Comparison of ENCODE assay signal across 23 cellular contexts in genomic region chr7:108030536-108030935, GRCh38. TPM values are rescaled to one million over a fixed set of nuclear protein-coding genes. Genes with fewer than 3 reads are reported as not detected.
DNase-seq lines count a peak whose midpoint lies in the region; ATAC-seq, FAIRE-seq and TF ChIP-seq lines count a peak whose summit lies in the region.
"Had no signal": no experiment of that assay in that cellular context is flagged by ENCODE, and none has a peak within 500 bp of the region (broad histone marks: within the 10 kb centered on the region; RNA-seq: fewer than 3 reads in every experiment).

No MANE protein-coding gene starts in this region.

- POLR2A ChIA-PET in PC-3 (lab: Charles Lee; ENCODE audit: unreplicated experiment): interaction anchor here (0.6 kb wide), 1 partner anchor 85 kb away, joined by 4 read pairs; no protein-coding TSS in a partner anchor

- H3K27ac Mint-ChIP-seq in chondrocyte (ENCODE audit: unreplicated experiment) (peak overlapping the region; percentile 89), neural progenitor cell (no peak overlapping the region)
- H3K27ac Mint-ChIP-seq: activated CD4-positive, alpha-beta memory T cell treated with anti-CD3 and anti-CD28 coated beads, Interleukin-2, amount 10 ng/mL, durations not matched to agents 7 days and 5 days; activated naive CD8-positive, alpha-beta T cell; GM23338 had no signal

- H3K9ac ChIP-seq in PC-3 (ENCODE audit: low read length) (no peak overlapping the region), neural progenitor cell (no peak overlapping the region), kidney (ENCODE audit: low read length in 2 of 2) (no peak overlapping the region)

- no peaks in the 10 kb centered on the region for H3K36me3 Mint-ChIP-seq in chondrocyte (ENCODE audit: low read depth)
- H3K36me3 Mint-ChIP-seq in neural progenitor cell: no peaks in the 10 kb centered on the region

- TF ChIP-seq CTCF in PC-3 (conservative IDR thresholded peaks at IDR 0.05; ENCODE audit: low read depth, low read length) (no peak), chondrocyte (IDR thresholded peaks at IDR 0.05) (no peak), neural progenitor cell (IDR thresholded peaks at IDR 0.05) (no peak), body of pancreas (IDR thresholded peaks at IDR 0.05) (no peak), kidney (IDR thresholded peaks at IDR 0.05; ENCODE audit: borderline replicate concordance, extremely low read depth, insufficient read depth) (no peak)

- H3F3A ChIP-seq in PC-3 (ENCODE audit: low read length, unreplicated experiment): no peaks in the 10 kb centered on the region
- no peaks in the 10 kb centered on the region for H3F3A ChIP-seq in neural progenitor cell (ENCODE audit: low read depth)

- no peak for FAIRE-seq in kidney (lab: Jason Lieb, UNC)

- H3K9me3 ChIP-seq in PC-3 (ENCODE audit: low read length) (no peaks in the 10 kb centered on the region), neural progenitor cell (ENCODE audit: low read depth) (no peaks in the 10 kb centered on the region), body of pancreas (no peaks in the 10 kb centered on the region), kidney (ENCODE audit: control insufficient read depth in 1 of 2, low read length in 2 of 2) (no peaks in the 10 kb centered on the region)

- WGBS in body of pancreas, 2 donors: 94% methylated on average over 3 of the region's 3 CpGs

- H3K4me1 ChIP-seq in PC-3 (ENCODE audit: insufficient read depth, low read length) (peaks cover 15% of the 10 kb centered on the region), neural progenitor cell (peaks cover 6% of the 10 kb centered on the region), body of pancreas (peaks cover 18% of the 10 kb centered on the region), kidney (ENCODE audit: control insufficient read depth in 1 of 2, insufficient read depth in 1 of 2, low read depth in 1 of 2, low read length in 2 of 2) (peaks cover 0 to 12% of the 10 kb centered on the region in 2 donors)

- BruUV-seq in PC-3 (replicated peaks; lab: Mats Ljungman, UMichigan): no TSS peak

- DNase-seq in COLO829 (ENCODE audit: low spot score) (peak; percentile 27), PC-3 (no peak), chondrocyte (ENCODE audit: low spot score) (no peak), neural progenitor cell (ENCODE audit: low spot score) (no peak), body of pancreas (no peak), kidney (no peak), UCSD-AML1 (lab: John Stamatoyannopoulos, UW; ENCODE audit: unreplicated experiment) (no peak), NCI-H187 (lab: John Stamatoyannopoulos, UW) (no peak)
- DNase-seq: activated CD4-positive, alpha-beta memory T cell treated with anti-CD3 and anti-CD28 coated beads, Interleukin-2, amount 10 ng/mL, durations not matched to agents 7 days and 5 days; activated T-cell treated with anti-CD3 and anti-CD28 coated beads, Interleukin-2, amount 50 U/mL, for 48 hours; effector CD4-positive, alpha-beta T cell; GF-D8; hypothalamus; Karpas-422; left cardiac atrium; NCI-H1417; NCI-H2227 treated with DMSO at 0.1 percent for 48 hours; right cardiac atrium; RPMI8226; stimulated activated CD4-positive, alpha-beta T cell treated with anti-CD3 and anti-CD28 coated beads, Interleukin-1b, Interleukin-23, amount 100 ng/mL, for 48 hours had no signal

- TF ChIP-seq POLR2A in body of pancreas (IDR thresholded peaks at IDR 0.05): no peak

- H2AFZ ChIP-seq in PC-3 (ENCODE audit: low read length) (0 out of 2 replicates have a peak overlapping the region, but pooled peaks have one; percentile 26), neural progenitor cell (replicated peaks) (peak overlapping the region; percentile 9)
- H2AFZ ChIP-seq: GM23338 had no signal

- no peaks in the 10 kb centered on the region for H4K20me1 ChIP-seq in PC-3 (ENCODE audit: low read length)
- no peaks in the 10 kb centered on the region for H4K20me1 ChIP-seq in neural progenitor cell (ENCODE audit: low read depth)

- ATAC-seq in PC-3 (no peak), body of pancreas (no peak)
- ATAC-seq: GM23338, left cardiac atrium, right cardiac atrium had no signal

- H3K4me3 Mint-ChIP-seq in chondrocyte (ENCODE audit: unreplicated experiment): no peak overlapping the region
- no peak overlapping the region for H3K4me3 Mint-ChIP-seq in neural progenitor cell
- H3K4me3 Mint-ChIP-seq: activated CD4-positive, alpha-beta memory T cell treated with anti-CD3 and anti-CD28 coated beads, Interleukin-2, amount 10 ng/mL, durations not matched to agents 7 days and 5 days; activated naive CD8-positive, alpha-beta T cell; GM23338 had no signal

- H3K4me3 ChIP-seq in PC-3 (ENCODE audit: low read length): no peak overlapping the region
- no peak overlapping the region for H3K4me3 ChIP-seq in neural progenitor cell
- H3K4me3 ChIP-seq in body of pancreas: no peak overlapping the region
- no peak overlapping the region for H3K4me3 ChIP-seq in kidney (ENCODE audit: low read length in 2 of 2)
- H3K4me3 ChIP-seq: GM23338 had no signal

- H3K27ac ChIP-seq in PC-3 (ENCODE audit: low read length) (no peak overlapping the region), neural progenitor cell (no peak overlapping the region), body of pancreas (no peak overlapping the region), kidney (ENCODE audit: low read depth in 2 of 2, low read length in 2 of 2) (no peak overlapping the region)

- no peak overlapping the region for H3K4me2 ChIP-seq in PC-3 (ENCODE audit: low read length)
- H3K4me2 ChIP-seq in neural progenitor cell: no peak overlapping the region
- H3K4me2 ChIP-seq: GM23338 had no signal

- H3K79me2 ChIP-seq in PC-3 (ENCODE audit: low read length) (no peaks in the 10 kb centered on the region), neural progenitor cell (ENCODE audit: low read depth) (no peaks in the 10 kb centered on the region)

- H3K27me3 ChIP-seq in PC-3 (ENCODE audit: low read length) (no peaks in the 10 kb centered on the region), neural progenitor cell (no peaks in the 10 kb centered on the region), body of pancreas (no peaks in the 10 kb centered on the region)

- peaks cover 56% of the 10 kb centered on the region for H3K4me1 Mint-ChIP-seq in chondrocyte (ENCODE audit: low read depth)
- peaks cover 9% of the 10 kb centered on the region for H3K4me1 Mint-ChIP-seq in neural progenitor cell
- H3K4me1 Mint-ChIP-seq: activated CD4-positive, alpha-beta memory T cell treated with anti-CD3 and anti-CD28 coated beads, Interleukin-2, amount 10 ng/mL, durations not matched to agents 7 days and 5 days had no signal

- CTCF ChIA-PET in PC-3 (lab: Charles Lee): no interaction called here

- intact Hi-C loops in PC-3 (cut with micrococcal nuclease): no loop called here
- intact Hi-C loops in body of pancreas (cut with DNase I): no loop called here
- intact Hi-C loops in kidney (cut with DNase I): no loop called here

- no peaks in the 10 kb centered on the region for H3K9me2 ChIP-seq in PC-3 (replicated peaks; ENCODE audit: low read length)

- H3K27me3 Mint-ChIP-seq in chondrocyte (ENCODE audit: low read depth) (no peaks in the 10 kb centered on the region), neural progenitor cell (ENCODE audit: insufficient read depth, low read depth) (peaks cover 2% of the 10 kb centered on the region)

- peaks cover 2% of the 10 kb centered on the region for H3K9me3 Mint-ChIP-seq in chondrocyte (ENCODE audit: low read depth)
- no peaks in the 10 kb centered on the region for H3K9me3 Mint-ChIP-seq in neural progenitor cell
- H3K9me3 Mint-ChIP-seq: activated CD4-positive, alpha-beta memory T cell treated with anti-CD3 and anti-CD28 coated beads, Interleukin-2, amount 10 ng/mL, durations not matched to agents 7 days and 5 days; GM23338 had no signal

- H3K36me3 ChIP-seq in PC-3 (ENCODE audit: low read depth, low read length): no peaks in the 10 kb centered on the region
- no peaks in the 10 kb centered on the region for H3K36me3 ChIP-seq in neural progenitor cell
- H3K36me3 ChIP-seq in body of pancreas (replicated peaks in 1 of 2; ENCODE audit: insufficient read depth in 1 of 2, low read depth in 2 of 2): no peaks in the 10 kb centered on the region
- no peaks in the 10 kb centered on the region for H3K36me3 ChIP-seq in kidney (ENCODE audit: control insufficient read depth in 1 of 2, insufficient read depth in 2 of 2, low read length in 2 of 2)

RNA-seq across cellular contexts. Expression of gene LAMB1, which starts 27.6 kb away (rescaled TPM):
- 74.3 and 101 TPM in 2 replicates for total RNA-seq in PC-3 (2014; rRNA removed)
- 405 to 481 TPM (median 466 TPM) in 3 replicates for total RNA-seq in chondrocyte
- 87.7 and 100 TPM in 2 replicates for total RNA-seq in neural progenitor cell (ENCODE audit: low replicate concordance)
- 100 to 1,000 TPM in 1 of 2 donors, 10 to 100 TPM in 1; 91.6 to 130 TPM for total RNA-seq in body of pancreas
- total RNA-seq in kidney: 312 TPM
- 140 TPM for polyA plus RNA-seq in kidney (ENCODE audit: insufficient read depth, low read depth, low replicate concordance)
- total RNA-seq: activated CD4-positive, alpha-beta memory T cell treated with anti-CD3 and anti-CD28 coated beads, Interleukin-2, amount 10 ng/mL, durations not matched to agents 7 days and 5 days; T-helper 1 cell treated with Interleukin-12 subunit alpha and Interleukin-12 subunit beta and Interleukin-4 antibody, amounts not matched to agents 30 ng/mL and 1 ng/mL, for 36 hours had no signal
